In the genomic region with DNA sequence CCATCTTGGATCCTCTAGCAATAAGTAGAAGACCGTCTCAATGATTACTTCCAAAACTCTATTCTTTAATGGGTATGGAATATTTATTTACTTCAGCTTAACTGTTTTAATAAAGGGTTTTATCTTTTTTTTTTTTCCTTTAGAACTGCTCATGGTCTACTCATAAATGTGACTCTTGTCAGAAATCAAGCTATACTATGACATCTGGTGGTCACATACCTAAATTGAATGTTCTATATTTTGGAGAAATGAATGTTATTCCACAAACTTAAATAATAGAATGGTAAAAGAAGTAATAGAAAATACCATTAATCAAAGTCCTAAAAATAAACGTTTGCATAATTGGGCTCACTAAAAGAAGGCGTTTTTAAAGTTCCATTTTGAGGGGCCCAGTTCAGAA, we compare ENCODE assay signal across 15 cellular contexts.
DNase-seq lines count a peak whose midpoint lies in the region; ATAC-seq, FAIRE-seq and TF ChIP-seq lines count a peak whose summit lies in the region.
"Had no signal": no experiment of that assay in that cellular context is flagged by ENCODE, and none has a peak within 500 bp of the region (broad histone marks: within the 10 kb centered on the region; RNA-seq: fewer than 3 reads in every experiment).

No MANE protein-coding gene starts in this region.

- no peaks in the 10 kb centered on the region for H3K9me2 ChIP-seq in GM23338 (ENCODE audit: insufficient read depth)
- H3K9me2 ChIP-seq in PC-9 (ENCODE audit: insufficient read depth) = no peaks in the 10 kb centered on the region; the same call in 1 of the 2 replicates

- H3K4me3 Mint-ChIP-seq in GM23338 = no peak overlapping the region
- H3K4me3 Mint-ChIP-seq in activated T-cell treated with anti-CD3 and anti-CD28 coated beads, Interleukin-2, amount 50 U/mL, for 24 hours = no peak overlapping the region
- no peak overlapping the region for H3K4me3 Mint-ChIP-seq in activated CD4-positive, alpha-beta T cell treated with anti-CD3 and anti-CD28 coated beads for 36 hours

- POLR2A ChIA-PET in PC-9 (lab: Charles Lee; ENCODE audit: unreplicated experiment) = no interaction called here
- POLR2A ChIA-PET in activated CD4-positive, alpha-beta T cell treated with anti-CD3 and anti-CD28 coated beads for 36 hours (lab: Charles Lee) = no interaction called here

- H3K9me3 Mint-ChIP-seq in GM23338 = no peaks in the 10 kb centered on the region
- no peaks in the 10 kb centered on the region for H3K9me3 Mint-ChIP-seq in activated T-cell treated with anti-CD3 and anti-CD28 coated beads, Interleukin-2, amount 50 U/mL, for 24 hours
- no peaks in the 10 kb centered on the region for H3K9me3 Mint-ChIP-seq in activated CD4-positive, alpha-beta T cell treated with anti-CD3 and anti-CD28 coated beads for 36 hours (ENCODE audit: low read depth)

- H3K27ac ChIP-seq in GM23338 (ENCODE audit: low read depth) = no peak overlapping the region
- no peak overlapping the region for H3K27ac ChIP-seq in PC-9
- H3K27ac ChIP-seq in foreskin keratinocyte = no peak overlapping the region
- H3K27ac ChIP-seq: stomach had no signal

- H4K20me1 ChIP-seq in GM23338 (replicated peaks; ENCODE audit: insufficient read depth) (no peaks in the 10 kb centered on the region), PC-9 (ENCODE audit: insufficient read depth) (no peaks in the 10 kb centered on the region)

- peaks cover 7% of the 10 kb centered on the region; the same call in 2 of the 3 replicates for H3K4me1 Mint-ChIP-seq in GM23338
- no peaks in the 10 kb centered on the region for H3K4me1 Mint-ChIP-seq in activated T-cell treated with anti-CD3 and anti-CD28 coated beads, Interleukin-2, amount 50 U/mL, for 24 hours (ENCODE audit: low read depth)
- no peaks in the 10 kb centered on the region for H3K4me1 Mint-ChIP-seq in activated CD4-positive, alpha-beta T cell treated with anti-CD3 and anti-CD28 coated beads for 36 hours

- no peak for ATAC-seq in GM23338
- no peak for ATAC-seq in foreskin keratinocyte
- no peak for ATAC-seq in HG03571 (IDR thresholded peaks at IDR 0.05; ENCODE audit: unreplicated experiment)
- ATAC-seq in activated CD4-positive, alpha-beta T cell treated with anti-CD3 and anti-CD28 coated beads for 36 hours = no peak
- ATAC-seq: mucosa of descending colon had no signal

- peak; percentile 8 for DNase-seq in GM23338 (ENCODE audit: low spot score)
- no peak for DNase-seq in PC-9
- no peak for DNase-seq in foreskin keratinocyte
- DNase-seq in activated T-cell treated with anti-CD3 and anti-CD28 coated beads, Interleukin-2, amount 50 U/mL, for 24 hours = no peak
- no peak for DNase-seq in iPS-NIHi11 (ENCODE audit: low spot score)
- no peak for DNase-seq in activated CD4-positive, alpha-beta T cell treated with anti-CD3 and anti-CD28 coated beads for 36 hours
- DNase-seq: activated CD4-positive, alpha-beta T cell treated with anti-CD3 and anti-CD28 coated beads for 4 hours; activated T-cell treated with anti-CD3 and anti-CD28 coated beads, Interleukin-2, amount 50 U/mL, for 48 hours; anterior cingulate cortex; mucosa of descending colon; NCI-H1694; NCI-H774; stomach had no signal

- H3K27me3 ChIP-seq in GM23338 (ENCODE audit: insufficient read depth) = no peaks in the 10 kb centered on the region
- no peaks in the 10 kb centered on the region for H3K27me3 ChIP-seq in PC-9 (ENCODE audit: insufficient read depth, low read depth)
- H3K27me3 ChIP-seq in foreskin keratinocyte = no peaks in the 10 kb centered on the region
- H3K27me3 ChIP-seq: stomach had no signal

- CTCF ChIA-PET in PC-9 (lab: Charles Lee) = interaction anchor here (0.7 to 1.2 kb wide), 3 partner anchors 372 to 746 kb away, joined by 3 to 5 read pairs (median 4); no protein-coding TSS in a partner anchor
- CTCF ChIA-PET in activated CD4-positive, alpha-beta T cell treated with anti-CD3 and anti-CD28 coated beads for 36 hours (lab: Charles Lee) = interaction anchor here (0.6 kb wide), 1 partner anchor 737 kb away, joined by 3 read pairs; no protein-coding TSS in a partner anchor

- intact Hi-C loops in PC-9 (cut with micrococcal nuclease; ENCODE audit: unreplicated experiment) = loop anchor here (1.0 kb wide), 2 partner anchors 371 to 737 kb away; no protein-coding TSS in a partner anchor
- intact Hi-C loops in activated CD4-positive, alpha-beta T cell treated with anti-CD3 and anti-CD28 coated beads for 36 hours (cut with DNase I, micrococcal nuclease) = loop anchor here in 1 of 2 experiments (10.0 kb wide), 1 partner anchor 737 kb away; the partner anchor contains the start of gene C7

- H3F3A ChIP-seq in GM23338 (replicated peaks; ENCODE audit: low read depth) = no peaks in the 10 kb centered on the region
- no peaks in the 10 kb centered on the region for H3F3A ChIP-seq in PC-9 (ENCODE audit: insufficient read depth, low read depth)

- peak; percentile 91 for FAIRE-seq in A204.1 (lab: Jason Lieb, UNC)

- no peaks in the 10 kb centered on the region for H3K36me3 Mint-ChIP-seq in GM23338 (ENCODE audit: low read depth)
- H3K36me3 Mint-ChIP-seq in activated T-cell treated with anti-CD3 and anti-CD28 coated beads, Interleukin-2, amount 50 U/mL, for 24 hours (ENCODE audit: low read depth) = no peaks in the 10 kb centered on the region
- no peaks in the 10 kb centered on the region for H3K36me3 Mint-ChIP-seq in activated CD4-positive, alpha-beta T cell treated with anti-CD3 and anti-CD28 coated beads for 36 hours (ENCODE audit: low read depth)

- H3K4me3 ChIP-seq in GM23338 = no peak overlapping the region
- no peak overlapping the region for H3K4me3 ChIP-seq in PC-9
- H3K4me3 ChIP-seq: mucosa of descending colon, stomach had no signal

- TF ChIP-seq CTCF in GM23338 (conservative IDR thresholded peaks at IDR 0.05; ENCODE audit: low read depth in 2 of 2) (peak in 1 of 2 experiments; percentile 54; a peak in 3 of 4 replicates), PC-9 (conservative IDR thresholded peaks at IDR 0.05) (peak; percentile 63), foreskin keratinocyte (conservative IDR thresholded peaks at IDR 0.05) (peak; percentile 19)

- H2AFZ ChIP-seq in GM23338 = no peak overlapping the region
- no peak overlapping the region for H2AFZ ChIP-seq in PC-9

- H3K36me3 ChIP-seq in GM23338 (ENCODE audit: insufficient read depth) (no peaks in the 10 kb centered on the region), PC-9 (ENCODE audit: low read depth) (no peaks in the 10 kb centered on the region)
- H3K36me3 ChIP-seq: stomach had no signal

- peaks cover 2% of the 10 kb centered on the region for H3K27me3 Mint-ChIP-seq in GM23338 (ENCODE audit: insufficient read depth, low read depth, poor library complexity)
- peaks cover 5% of the 10 kb centered on the region for H3K27me3 Mint-ChIP-seq in activated T-cell treated with anti-CD3 and anti-CD28 coated beads, Interleukin-2, amount 50 U/mL, for 24 hours
- H3K27me3 Mint-ChIP-seq in activated CD4-positive, alpha-beta T cell treated with anti-CD3 and anti-CD28 coated beads for 36 hours = peaks cover 4% of the 10 kb centered on the region

- H3K79me2 ChIP-seq in GM23338 (replicated peaks; ENCODE audit: insufficient read depth) (no peaks in the 10 kb centered on the region), PC-9 (ENCODE audit: low read depth) (no peaks in the 10 kb centered on the region)

- H3K4me1 ChIP-seq in GM23338 (ENCODE audit: insufficient read depth) (no peaks in the 10 kb centered on the region), PC-9 (replicated peaks; ENCODE audit: insufficient read depth) (no peaks in the 10 kb centered on the region), foreskin keratinocyte (no peaks in the 10 kb centered on the region)
- H3K4me1 ChIP-seq: stomach had no signal

- no peak overlapping the region for H3K27ac Mint-ChIP-seq in GM23338
- no peak overlapping the region for H3K27ac Mint-ChIP-seq in activated T-cell treated with anti-CD3 and anti-CD28 coated beads, Interleukin-2, amount 50 U/mL, for 24 hours
- no peak overlapping the region for H3K27ac Mint-ChIP-seq in activated CD4-positive, alpha-beta T cell treated with anti-CD3 and anti-CD28 coated beads for 36 hours

- no peaks in the 10 kb centered on the region for H3K9me3 ChIP-seq in PC-9 (ENCODE audit: insufficient read depth, low read depth)
- H3K9me3 ChIP-seq: mucosa of descending colon, stomach had no signal

- no TSS peak for BruUV-seq in PC-9 (replicated peaks; lab: Mats Ljungman, UMichigan)

- H3K4me2 ChIP-seq in GM23338 (no peak overlapping the region), PC-9 (no peak overlapping the region)

TF ChIP-seq in GM23338, 12 proteins besides CTCF, POLR2A, EP300 and RAD21 (continues in another document):
- TF ChIP-seq STAT1 (IDR thresholded peaks at IDR 0.05; ENCODE audit: unreplicated experiment) = no peak
- no peak for TF ChIP-seq REST (IDR thresholded peaks at IDR 0.05; ENCODE audit: unreplicated experiment)
- TF ChIP-seq EZH2phosphoT487 (IDR thresholded peaks at IDR 0.05; ENCODE audit: unreplicated experiment) = no peak
- TF ChIP-seq CREB1 (CRISPR knock-in tag; IDR thresholded peaks at IDR 0.05; ENCODE audit: low read depth) = no peak
- TF ChIP-seq EZH2 (IDR thresholded peaks at IDR 0.05; ENCODE audit: low read depth, unreplicated experiment) = no peak
- TF ChIP-seq NANOG (IDR thresholded peaks at IDR 0.05; ENCODE audit: borderline replicate concordance) = no peak
